Comparison of ENCODE assay signal across 21 cellular contexts in genomic region chr18:53261241-53261640, GRCh38.
DNase-seq lines count a peak whose midpoint lies in the region; ATAC-seq and TF ChIP-seq lines count a peak whose summit lies in the region.
"Had no signal": no experiment of that assay in that cellular context is flagged by ENCODE, and none has a peak within 500 bp of the region (broad histone marks: within the 10 kb centered on the region; RNA-seq: fewer than 3 reads in every experiment).

No MANE protein-coding gene starts in this region.

- H3K9me3 ChIP-seq in OCI-LY3 (ENCODE audit: insufficient read depth, low read length), result no peaks in the 10 kb centered on the region
- H3K9me3 ChIP-seq: A549 had no signal

- no peaks in the 10 kb centered on the region for H3K4me1 ChIP-seq in OCI-LY3 (ENCODE audit: low read length)
- H3K4me1 ChIP-seq: A549 had no signal

- ATAC-seq in stimulated activated effector memory CD8-positive, alpha-beta T cell treated with anti-CD3 and anti-CD28 coated beads, Interleukin-12 subunit alpha, Interleukin-12 subunit beta, amount 100 ng/mL, for 72 hours, result no peak
- ATAC-seq: A549, GM12878, GM23338, HCT116 had no signal

- no peak overlapping the region for H3K9ac ChIP-seq in OCI-LY3 (ENCODE audit: low read length)

- no peak overlapping the region for H3K27ac Mint-ChIP-seq in stimulated activated effector memory CD8-positive, alpha-beta T cell treated with anti-CD3 and anti-CD28 coated beads, Interleukin-12 subunit alpha, Interleukin-12 subunit beta, amount 100 ng/mL, for 72 hours
- H3K27ac Mint-ChIP-seq: CD4-positive, alpha-beta memory T cell; GM23338; H9 had no signal

- no peak overlapping the region for H3K27ac ChIP-seq in OCI-LY3 (ENCODE audit: low read length)
- H3K27ac ChIP-seq: 22Rv1, A549 had no signal

- H3K79me2 ChIP-seq in OCI-LY3 (ENCODE audit: low read length), result no peaks in the 10 kb centered on the region

- H3K4me2 ChIP-seq in OCI-LY3 (ENCODE audit: low read length), result no peak overlapping the region
- H3K4me2 ChIP-seq: A549, GM23338 had no signal

- H3K36me3 ChIP-seq in OCI-LY3 (replicated peaks; ENCODE audit: low read depth, low read length), result no peaks in the 10 kb centered on the region

- H3K4me1 Mint-ChIP-seq in stimulated activated effector memory CD8-positive, alpha-beta T cell treated with anti-CD3 and anti-CD28 coated beads, Interleukin-12 subunit alpha, Interleukin-12 subunit beta, amount 100 ng/mL, for 72 hours, result no peaks in the 10 kb centered on the region
- H3K4me1 Mint-ChIP-seq: CD4-positive, alpha-beta memory T cell; GM23338; H9 had no signal

- H3K4me3 ChIP-seq in OCI-LY3 (ENCODE audit: low read length), result no peak overlapping the region
- H3K4me3 ChIP-seq: A549, GM12878, GM23338 had no signal

- DNase-seq in DMS53 (lab: John Stamatoyannopoulos, UW) (peak; percentile 39), DMS53 treated with DMSO at 0.1 percent for 48 hours (lab: John Stamatoyannopoulos, UW; ENCODE audit: unreplicated experiment) (no peak), HT1080 (ENCODE audit: low read depth) (peak; percentile 52), retina (no peak), NCI-H2107 treated with DMSO at 0.1 percent for 48 hours (lab: John Stamatoyannopoulos, UW; ENCODE audit: unreplicated experiment) (no peak)
- DNase-seq in stimulated activated effector memory CD8-positive, alpha-beta T cell treated with anti-CD3 and anti-CD28 coated beads, Interleukin-12 subunit alpha, Interleukin-12 subunit beta, amount 100 ng/mL, for 72 hours (ENCODE audit: low spot score in 2 of 2), result no peak
- DNase-seq: ACHN; C1 segment of cervical spinal cord; Calu3; CD4-positive, alpha-beta memory T cell; COR-L47; DMS79; EL; GDM1; H9 had no signal

- H3K36me3 Mint-ChIP-seq in stimulated activated effector memory CD8-positive, alpha-beta T cell treated with anti-CD3 and anti-CD28 coated beads, Interleukin-12 subunit alpha, Interleukin-12 subunit beta, amount 100 ng/mL, for 72 hours, result no peaks in the 10 kb centered on the region
- H3K36me3 Mint-ChIP-seq: CD4-positive, alpha-beta memory T cell had no signal

- no peaks in the 10 kb centered on the region for H4K20me1 ChIP-seq in OCI-LY3 (ENCODE audit: insufficient read depth, low read length)

- TF ChIP-seq CTCF in OCI-LY3 (IDR thresholded peaks at IDR 0.05; ENCODE audit: low read depth, low read length), result no peak

- 0 out of 2 replicates have a peak overlapping the region, but pooled peaks have one; percentile 2 for H2AFZ ChIP-seq in OCI-LY3 (ENCODE audit: low read depth, low read length)
- H2AFZ ChIP-seq: GM23338 had no signal

- no peaks in the 10 kb centered on the region for H3K27me3 ChIP-seq in OCI-LY3 (ENCODE audit: low read depth, low read length)

- H3K4me3 Mint-ChIP-seq in stimulated activated effector memory CD8-positive, alpha-beta T cell treated with anti-CD3 and anti-CD28 coated beads, Interleukin-12 subunit alpha, Interleukin-12 subunit beta, amount 100 ng/mL, for 72 hours, result no peak overlapping the region
- H3K4me3 Mint-ChIP-seq: CD4-positive, alpha-beta memory T cell; GM23338; H9 had no signal

- H3K9me3 Mint-ChIP-seq in stimulated activated effector memory CD8-positive, alpha-beta T cell treated with anti-CD3 and anti-CD28 coated beads, Interleukin-12 subunit alpha, Interleukin-12 subunit beta, amount 100 ng/mL, for 72 hours, result peaks cover 12% of the 10 kb centered on the region

Comparison
In these comparisons a context has a peak if more than half of its experiments do, and no peak if none do; other contexts are left out.
1. DNase-seq: peak in DMS53 (single experiment) and HT1080 (single experiment); none in DMS53 treated with DMSO at 0.1 percent for 48 hours (single experiment), retina (single experiment), NCI-H2107 treated with DMSO at 0.1 percent for 48 hours (single experiment) and stimulated activated effector memory CD8-positive, alpha-beta T cell treated with anti-CD3 and anti-CD28 coated beads, Interleukin-12 subunit alpha, Interleukin-12 subunit beta, amount 100 ng/mL, for 72 hours (0 of 2).